ENCODE assay signal across 14 cellular contexts in the genomic region with DNA sequence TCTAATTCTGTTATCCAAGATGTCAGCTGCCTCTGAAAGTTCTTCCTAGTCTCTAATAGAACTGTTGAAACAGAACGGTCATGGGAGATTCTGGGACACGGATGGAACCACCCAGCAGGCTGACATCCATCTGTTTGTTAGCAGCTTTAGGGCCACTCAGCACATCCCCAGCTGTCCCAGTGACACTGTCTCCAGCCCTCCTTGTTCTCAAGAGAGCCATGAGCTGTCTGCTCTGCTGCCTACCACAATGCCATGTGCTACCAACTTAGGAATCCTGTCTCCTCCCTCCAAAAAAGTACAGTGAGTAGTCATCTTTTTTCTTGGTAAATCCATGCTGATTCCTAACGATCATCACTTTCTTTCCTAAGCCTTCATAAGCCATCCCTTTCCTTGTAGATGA.
A peak's percentile ranks its signal among the peaks of the same experiment; 100 is the strongest.
DNase-seq lines count a peak whose midpoint lies in the region; ATAC-seq and TF ChIP-seq lines count a peak whose summit lies in the region.
"Had no signal": no experiment of that assay in that cellular context is flagged by ENCODE, and none has a peak within 500 bp of the region (broad histone marks: within the 10 kb centered on the region; RNA-seq: fewer than 3 reads in every experiment).

No MANE protein-coding gene starts in this region.

- no peaks in the 10 kb centered on the region for H3K27me3 ChIP-seq in CD4-positive, CD25-positive, alpha-beta regulatory T cell (ENCODE audit: control insufficient read depth, insufficient read depth, low read length)
- H3K27me3 ChIP-seq in sigmoid colon: no peaks in the 10 kb centered on the region
- H3K27me3 ChIP-seq: adrenal gland had no signal

- TF ChIP-seq CTCF in HFFc6 (IDR thresholded peaks at IDR 0.05): no peak
- TF ChIP-seq CTCF in sigmoid colon (IDR thresholded peaks at IDR 0.05): no peak

- H3K4me1 ChIP-seq in CD4-positive, CD25-positive, alpha-beta regulatory T cell (ENCODE audit: control insufficient read depth, insufficient read depth, low read length, poor library complexity, severe bottlenecking): peaks cover 26% of the 10 kb centered on the region
- H3K4me1 ChIP-seq in sigmoid colon: peaks cover 0 to 85% (median 72%) of the 10 kb centered on the region in 4 donors

- no peaks in the 10 kb centered on the region for H3K27me3 Mint-ChIP-seq in CD4-positive, CD25-positive, alpha-beta regulatory T cell
- H3K27me3 Mint-ChIP-seq in HFFc6 (ENCODE audit: insufficient read depth): no peaks in the 10 kb centered on the region; the same call in 1 of the 2 replicates
- no peaks in the 10 kb centered on the region for H3K27me3 Mint-ChIP-seq in effector memory CD8-positive, alpha-beta T cell

- H3K36me3 Mint-ChIP-seq in CD4-positive, CD25-positive, alpha-beta regulatory T cell: peaks cover 4% of the 10 kb centered on the region
- H3K36me3 Mint-ChIP-seq in HFFc6 (ENCODE audit: low read depth): no peaks in the 10 kb centered on the region; the same call in 1 of the 2 replicates
- H3K36me3 Mint-ChIP-seq in effector memory CD8-positive, alpha-beta T cell (ENCODE audit: insufficient read depth): no peaks in the 10 kb centered on the region

- H3K9me3 Mint-ChIP-seq in CD4-positive, CD25-positive, alpha-beta regulatory T cell: no peaks in the 10 kb centered on the region
- H3K9me3 Mint-ChIP-seq in HFFc6: no peaks in the 10 kb centered on the region
- no peaks in the 10 kb centered on the region for H3K9me3 Mint-ChIP-seq in effector memory CD8-positive, alpha-beta T cell

- no peak for ATAC-seq in CD4-positive, CD25-positive, alpha-beta regulatory T cell (ENCODE audit: low read depth in 2 of 2)
- ATAC-seq in effector memory CD8-positive, alpha-beta T cell (replicated peaks): no peak
- ATAC-seq in GM21515 (IDR thresholded peaks at IDR 0.05; ENCODE audit: unreplicated experiment): no peak

- 80 to 83% methylated on average over 3 of the region's 3 CpGs for WGBS in sigmoid colon, 2 donors

- no peak for TF ChIP-seq EP300 in sigmoid colon (IDR thresholded peaks at IDR 0.05)

- H3K4me1 Mint-ChIP-seq in CD4-positive, CD25-positive, alpha-beta regulatory T cell: peaks cover 27 to 52% (median 30%) of the 10 kb centered on the region in 4 donors
- peaks cover 78% of the 10 kb centered on the region for H3K4me1 Mint-ChIP-seq in HFFc6 (ENCODE audit: low read depth)
- peaks cover 26 to 42% of the 10 kb centered on the region in 2 donors for H3K4me1 Mint-ChIP-seq in effector memory CD8-positive, alpha-beta T cell (ENCODE audit: low read depth in 2 of 2)

- intact Hi-C loops in sigmoid colon (cut with DNase I): loop anchor here (10.0 kb wide), 1 partner anchor 718 kb away; no protein-coding TSS in a partner anchor

- H3K36me3 ChIP-seq in CD4-positive, CD25-positive, alpha-beta regulatory T cell (ENCODE audit: control insufficient read depth, insufficient read depth, low read length): no peaks in the 10 kb centered on the region
- no peaks in the 10 kb centered on the region for H3K36me3 ChIP-seq in sigmoid colon
- H3K36me3 ChIP-seq: adrenal gland had no signal

- no peaks in the 10 kb centered on the region for H3K9me3 ChIP-seq in CD4-positive, CD25-positive, alpha-beta regulatory T cell (ENCODE audit: control insufficient read depth in 2 of 2, low read length in 2 of 2)
- H3K9me3 ChIP-seq in sigmoid colon: no peaks in the 10 kb centered on the region
- H3K9me3 ChIP-seq: adrenal gland had no signal

- no peak for TF ChIP-seq POLR2A in sigmoid colon (IDR thresholded peaks at IDR 0.05)

- peak overlapping the region in 3 of 4 donors; percentile 49 to 88 (median 87) for H3K4me3 Mint-ChIP-seq in CD4-positive, CD25-positive, alpha-beta regulatory T cell
- H3K4me3 Mint-ChIP-seq in HFFc6: no peak overlapping the region; the same call in 1 of the 2 replicates
- peak overlapping the region; percentile 80 to 83 for H3K4me3 Mint-ChIP-seq in effector memory CD8-positive, alpha-beta T cell

- peak overlapping the region; percentile 29 to 89 (median 81) for H3K27ac Mint-ChIP-seq in CD4-positive, CD25-positive, alpha-beta regulatory T cell
- H3K27ac Mint-ChIP-seq in HFFc6: peak overlapping the region; percentile 96
- H3K27ac Mint-ChIP-seq in effector memory CD8-positive, alpha-beta T cell: peak overlapping the region; percentile 94 to 95

- in situ Hi-C loops in G401 (cut with HindIII; ENCODE audit: low sequenced_read_pairs): no loop called here

- H3K4me3 ChIP-seq in CD4-positive, CD25-positive, alpha-beta regulatory T cell (ENCODE audit: low read depth, low read length): no peak overlapping the region
- H3K4me3 ChIP-seq in sigmoid colon: no peak overlapping the region
- H3K4me3 ChIP-seq: adrenal gland had no signal

- no peak overlapping the region for H3K27ac ChIP-seq in CD4-positive, CD25-positive, alpha-beta regulatory T cell (ENCODE audit: insufficient read depth, low read length, poor library complexity, severe bottlenecking)
- H3K27ac ChIP-seq in sigmoid colon: peak overlapping the region in 3 of 4 donors; percentile 81 to 88 (median 81)
- H3K27ac ChIP-seq: adrenal gland, C4-2B had no signal

- no peak for DNase-seq in CD4-positive, CD25-positive, alpha-beta regulatory T cell
- DNase-seq in HFFc6: peak; percentile 35
- DNase-seq in effector memory CD8-positive, alpha-beta T cell: no peak
- no peak for DNase-seq in sigmoid colon
- no peak for DNase-seq in G401 (ENCODE audit: low spot score)
- DNase-seq in NCI-H2196 (lab: John Stamatoyannopoulos, UW; ENCODE audit: unreplicated experiment): no peak
- DNase-seq: H7; NCI-H2081; posterior cingulate gyrus; stimulated activated CD4-positive, alpha-beta T cell treated with anti-CD3 and anti-CD28 coated beads, Interleukin-1b, Interleukin-23, amount 100 ng/mL, for 48 hours; T-helper 9 cell had no signal
